Comparison of ENCODE assay signal across 17 cellular contexts in genomic region chr17:7878234-7878633, GRCh38. TPM values are rescaled to one million over a fixed set of nuclear protein-coding genes. Genes with fewer than 3 reads are reported as not detected.
DNase-seq lines count a peak whose midpoint lies in the region; ATAC-seq, FAIRE-seq and TF ChIP-seq lines count a peak whose summit lies in the region.
"Had no signal": no experiment of that assay in that cellular context is flagged by ENCODE, and none has a peak within 500 bp of the region (broad histone marks: within the 10 kb centered on the region; RNA-seq: fewer than 3 reads in every experiment).

No MANE protein-coding gene starts in this region.

- H3K9me3 ChIP-seq in H9 (ENCODE audit: control insufficient read depth, low read depth, low read length) (no peaks in the 10 kb centered on the region), K562 (replicated peaks; ENCODE audit: control insufficient read depth, insufficient read depth, low read depth, low read length) (no peaks in the 10 kb centered on the region), mesenchymal stem cell (ENCODE audit: control insufficient read depth, low read length) (no peaks in the 10 kb centered on the region)
- H3K9me3 ChIP-seq: Caco-2, HAP-1 had no signal

- TF ChIP-seq POLR2A in K562 (conservative IDR thresholded peaks at IDR 0.05) (no peak), GM12891 (IDR thresholded peaks at IDR 0.05; ENCODE audit: low read depth, low read length) (no peak)

- CTCF ChIA-PET in K562 (lab: Yijun Ruan, JAX; ENCODE audit: low intra/inter-chr PET ratio), result no interaction called here

- no peak overlapping the region for H3K18ac ChIP-seq in H9 (ENCODE audit: insufficient read length, low read depth, low read length)
- H3K18ac ChIP-seq in mesenchymal stem cell (ENCODE audit: low read depth in 1 of 2, low read length in 2 of 2), result no peak overlapping the region

- H3K4ac ChIP-seq in H9 (ENCODE audit: low read depth, low read length) (no peak overlapping the region), mesenchymal stem cell (ENCODE audit: low read depth in 1 of 2, low read length in 2 of 2) (no peak overlapping the region)

- H3K9me3 Mint-ChIP-seq in H9, result no peaks in the 10 kb centered on the region
- H3K9me3 Mint-ChIP-seq: CD4-positive, alpha-beta T cell had no signal

- H4K8ac ChIP-seq in H9 (replicated peaks; ENCODE audit: insufficient read length, low read depth, low read length) (no peak overlapping the region), mesenchymal stem cell (ENCODE audit: low read length) (no peak overlapping the region)

- ATAC-seq in K562, result no peak

- H4K20me1 ChIP-seq in H9 (ENCODE audit: control insufficient read depth, insufficient read depth, insufficient read length), result no peaks in the 10 kb centered on the region
- no peaks in the 10 kb centered on the region for H4K20me1 ChIP-seq in K562 (replicated peaks; ENCODE audit: control insufficient read depth, insufficient read depth, low read length)

- H2BK120ac ChIP-seq in H9 (ENCODE audit: low read depth, low read length, poor library complexity, severe bottlenecking) (no peak overlapping the region), mesenchymal stem cell (ENCODE audit: low read depth, low read length) (no peak overlapping the region)

- no peak for TF ChIP-seq EP300 in K562 (IDR thresholded peaks at IDR 0.05; ENCODE audit: low read length)

- H3K9ac ChIP-seq in H9 (ENCODE audit: extremely low read depth, insufficient read length, low read length) (no peak overlapping the region), K562 (ENCODE audit: insufficient read depth in 1 of 2, low read depth in 2 of 2, low read length in 2 of 2) (no peak overlapping the region), mesenchymal stem cell (ENCODE audit: low read length) (no peak overlapping the region)

- H3K27ac ChIP-seq in H9 (ENCODE audit: insufficient read length, low read depth, low read length) (no peak overlapping the region), K562 (ENCODE audit: extremely low read depth, low read depth, low read length) (no peak overlapping the region), mesenchymal stem cell (ENCODE audit: low read length, poor library complexity, severe bottlenecking) (no peak overlapping the region)
- H3K27ac ChIP-seq: C4-2B had no signal

- in situ Hi-C loops in K562 (cut with MboI), result no loop called here

- H3K14ac ChIP-seq in H9 (ENCODE audit: insufficient read depth, low read length) (no peak overlapping the region), mesenchymal stem cell (ENCODE audit: low read length in 2 of 2) (no peak overlapping the region)

- intact Hi-C loops in K562 (cut with micrococcal nuclease), result no loop called here

- H3K4me2 ChIP-seq in H9 (ENCODE audit: insufficient read depth, insufficient read length, low read length), result no peak overlapping the region
- H3K4me2 ChIP-seq in K562 (ENCODE audit: insufficient read depth, low read length), result no peak overlapping the region
- H3K4me2 ChIP-seq in mesenchymal stem cell (ENCODE audit: low read length, poor library complexity, severe bottlenecking), result no peak overlapping the region

- H3K23ac ChIP-seq in H9 (ENCODE audit: insufficient read length, low read depth, low read length) (no peak overlapping the region), mesenchymal stem cell (ENCODE audit: low read length in 2 of 2) (no peak overlapping the region)

- H3K4me1 ChIP-seq in H9 (ENCODE audit: insufficient read depth, low read length) (no peaks in the 10 kb centered on the region), K562 (replicated peaks in 1 of 2; ENCODE audit: control insufficient read depth in 2 of 2, insufficient read depth in 2 of 2, low read length in 2 of 2) (peaks cover 7 to 31% of the 10 kb centered on the region in 2 experiments), mesenchymal stem cell (ENCODE audit: control insufficient read depth, insufficient read depth, low read depth, low read length) (peaks cover 4% of the 10 kb centered on the region)
- H3K4me1 ChIP-seq: Caco-2 had no signal

- H3K27ac Mint-ChIP-seq in H9, result no peak overlapping the region
- H3K27ac Mint-ChIP-seq: CD4-positive, alpha-beta T cell had no signal

- H3K23me2 ChIP-seq in H9 (ENCODE audit: insufficient read length, low read depth, low read length, poor library complexity, severe bottlenecking), result no peaks in the 10 kb centered on the region

- no peak overlapping the region for H2BK20ac ChIP-seq in H9 (ENCODE audit: low read depth, low read length, poor library complexity, severe bottlenecking)

- TF ChIP-seq CTCF in H9 (conservative IDR thresholded peaks at IDR 0.05) (no peak), K562 (IDR thresholded peaks at IDR 0.05 in 2 of 3, conservative IDR thresholded peaks at IDR 0.05 in 1 of 3; ENCODE audit: insufficient read depth in 2 of 3, low read depth in 1 of 3, low read length in 3 of 3) (no peak)

- H2AFZ ChIP-seq in H9 (ENCODE audit: low read length), result no peak overlapping the region
- H2AFZ ChIP-seq in K562 (ENCODE audit: low read depth, low read length), result no peak overlapping the region
- no peak overlapping the region for H2AFZ ChIP-seq in mesenchymal stem cell (ENCODE audit: low read depth, low read length)

- no TSS peak for BruUV-seq in K562 (replicated peaks; lab: Mats Ljungman, UMichigan)

- no peak overlapping the region for H2BK15ac ChIP-seq in H9 (ENCODE audit: low read depth, low read length)
- H2BK15ac ChIP-seq in mesenchymal stem cell (ENCODE audit: low read depth, poor library complexity, severe bottlenecking), result no peak overlapping the region

- no peak overlapping the region for H3T11ph ChIP-seq in H9 (ENCODE audit: low read length)

- no peak overlapping the region for H2BK12ac ChIP-seq in H9 (ENCODE audit: insufficient read length, low read depth, low read length)
- H2BK12ac ChIP-seq in mesenchymal stem cell (ENCODE audit: low read length in 2 of 2), result no peak overlapping the region

- no peak overlapping the region for H3K4me3 Mint-ChIP-seq in H9
- H3K4me3 Mint-ChIP-seq: CD4-positive, alpha-beta T cell had no signal

- H4K5ac ChIP-seq in H9 (ENCODE audit: insufficient read length, low read depth, low read length), result no peak overlapping the region

- H2BK5ac ChIP-seq in H9 (ENCODE audit: insufficient read length, low read length), result no peak overlapping the region
- H2BK5ac ChIP-seq in mesenchymal stem cell (ENCODE audit: low read depth, low read length, poor library complexity, severe bottlenecking), result no peak overlapping the region

- no peaks in the 10 kb centered on the region for H3K27me3 Mint-ChIP-seq in H9 (ENCODE audit: low read depth)
- H3K27me3 Mint-ChIP-seq: CD4-positive, alpha-beta T cell had no signal

- H3K79me1 ChIP-seq in H9 (ENCODE audit: insufficient read depth, low read depth, low read length, poor library complexity, severe bottlenecking), result no peaks in the 10 kb centered on the region
- H3K79me1 ChIP-seq in mesenchymal stem cell (replicated peaks; ENCODE audit: low read length, poor library complexity, severe bottlenecking), result peaks cover 14% of the 10 kb centered on the region

- POLR2A ChIA-PET in K562 (lab: Yijun Ruan, JAX), result no interaction called here

- H2AK5ac ChIP-seq in H9 (ENCODE audit: insufficient read length, low read length) (no peak overlapping the region), mesenchymal stem cell (ENCODE audit: low read length, severe bottlenecking) (no peak overlapping the region)

- H3K27me3 ChIP-seq in H9 (ENCODE audit: insufficient read depth, low read length), result no peaks in the 10 kb centered on the region
- no peaks in the 10 kb centered on the region for H3K27me3 ChIP-seq in K562 (ENCODE audit: control insufficient read depth in 2 of 2, insufficient read depth in 2 of 2, low read length in 2 of 2)
- H3K27me3 ChIP-seq in mesenchymal stem cell (ENCODE audit: control insufficient read depth in 1 of 2, insufficient read depth in 1 of 2, low read length in 2 of 2), result no peaks in the 10 kb centered on the region

- peaks cover 0 to under 1% of the 10 kb centered on the region in 2 experiments; a peak in 1 of 4 replicates for H3K4me1 Mint-ChIP-seq in H9

- H3K36me3 ChIP-seq in K562 (ENCODE audit: control insufficient read depth, insufficient read depth, low read length) (peaks cover 46% of the 10 kb centered on the region; the same call in 2 of the 3 replicates), mesenchymal stem cell (ENCODE audit: control insufficient read depth in 1 of 2, insufficient read depth in 2 of 2, low read depth in 1 of 2, low read length in 2 of 2) (peaks cover 4 to 70% of the 10 kb centered on the region in 2 experiments)

- TF ChIP-seq RAD21 in K562 (CRISPR knock-in tag; conservative IDR thresholded peaks at IDR 0.05 in 1 of 2, IDR thresholded peaks at IDR 0.05 in 1 of 2), result no peak

- peak; percentile 3 for DNase-seq in H9
- DNase-seq in K562 (ENCODE audit: extremely low read depth in 1 of 4, low spot score in 3 of 4), result no peak
- DNase-seq in ureter (ENCODE audit: low spot score), result peak; percentile 37
- DNase-seq in D341Med (ENCODE audit: low spot score), result no peak
- no peak for DNase-seq in GM12891 (ENCODE audit: insufficient read length, low spot score)
- no peak for DNase-seq in mesenchymal stem cell
- DNase-seq: AML-193; Caco-2; CD4-positive, alpha-beta T cell; DMS153; DMS79; GDM1; GOT3; KBM-7 had no signal

- no CpG with 5 or more reads among the region's 7 CpGs for WGBS in H9 (ENCODE audit: extremely low coverage, insufficient read length, low lambda C conversion rate)
- WGBS in K562 (ENCODE audit: insufficient coverage, low coverage, missing lambda C conversion rate), result 89% methylated on average over 6 of the region's 7 CpGs
- 97% methylated on average over 7 of the region's 7 CpGs for WGBS in mesenchymal stem cell

- H4K91ac ChIP-seq in H9 (ENCODE audit: insufficient read length, low read depth, low read length), result no peak overlapping the region
- H4K91ac ChIP-seq in mesenchymal stem cell (ENCODE audit: low read length), result no peak overlapping the region

- no peak for FAIRE-seq in K562 (lab: Jason Lieb, UNC)
- peak; percentile 48 for FAIRE-seq in endometrium (lab: Jason Lieb, UNC)
- FAIRE-seq in GM12891 (lab: Jason Lieb, UNC), result no peak

- no peak overlapping the region for H3K56ac ChIP-seq in H9 (ENCODE audit: insufficient read length, low read depth, low read length)

- H3K9me1 ChIP-seq in K562 (ENCODE audit: control insufficient read depth, insufficient read depth, low read length), result no peaks in the 10 kb centered on the region

- peaks cover 0 to 9% (median 0%) of the 10 kb centered on the region in 3 experiments; a peak in 1 of 7 replicates for H3K36me3 Mint-ChIP-seq in H9 (ENCODE audit: insufficient read depth in 1 of 3, low read depth in 3 of 3)

- H3K79me2 ChIP-seq in H9 (ENCODE audit: insufficient read depth, low read length), result no peaks in the 10 kb centered on the region
- H3K79me2 ChIP-seq in K562 (ENCODE audit: control insufficient read depth, insufficient read depth, low read length), result peaks cover 10% of the 10 kb centered on the region; the same call in 2 of the 3 replicates

- H3K4me3 ChIP-seq in K562 (no peak overlapping the region), mesenchymal stem cell (ENCODE audit: insufficient read depth in 1 of 2, low read depth in 1 of 2, low read length in 2 of 2) (no peak overlapping the region)
- H3K4me3 ChIP-seq: HAP-1 had no signal

RNA-seq across cellular contexts. Expression of gene CHD3, which starts 10.4 kb away (rescaled TPM):
- total RNA-seq in H9 (2021) (33.2 and 35.7 TPM in 2 replicates), K562 (2014; rRNA removed) (34.8 and 36.7 TPM in 2 replicates), K562 (2014; rRNA removed; fragmentation: Illumina TruSeq; extraction: Trizol) (14.6 and 15.2 TPM in 2 replicates), K562 (2015; rRNA removed; fragmentation: Illumina TruSeq; extraction: Trizol) (19.8 and 21.2 TPM in 2 replicates), K562 (2021) (30.6 and 38.2 TPM in 2 replicates), ureter (225 TPM)
- total RNA-seq in K562 (2011; cell fraction: chromatin; rRNA removed; ENCODE audit: low replicate concordance), result 101 and 117 TPM in 2 replicates
- total RNA-seq in K562 (2011; cell fraction: nucleolus; rRNA removed), result 47.2 and 48.0 TPM in 2 replicates
- 69.7 and 83.1 TPM in 2 replicates for total RNA-seq in K562 (2011; cell fraction: nucleoplasm; rRNA removed)
- polyA plus RNA-seq in K562 (2011; rRNA removed) (12.2 and 15.7 TPM in 2 replicates), K562 (2014; fragmentation: Illumina TruSeq; extraction: Trizol) (24.7 and 24.8 TPM in 2 replicates), K562 (2014; fragmentation: Nextera tagmentation; extraction: Ambion mirVana) (under 1 TPM; 0.39 to 0.63 TPM), K562 (2014; rRNA removed) (27.8 and 33.9 TPM in 2 replicates)
- 16.1 and 25.2 TPM in 2 replicates for polyA plus RNA-seq in K562 (2011; cell fraction: cytosol; rRNA removed)
- 70.0 and 86.2 TPM in 2 replicates for polyA plus RNA-seq in K562 (2011; cell fraction: nucleus; rRNA removed)
- polyA plus RNA-seq in K562 (2012), result 29.2 and 37.9 TPM in 2 replicates
- polyA minus RNA-seq in K562 (2011; rRNA and poly(A)+ RNA removed), result 23.8 TPM in 2 replicates
- polyA minus RNA-seq in K562 (2011; cell fraction: cytosol; rRNA and poly(A)+ RNA removed), result 17.8 and 29.3 TPM in 2 replicates
- polyA minus RNA-seq in K562 (2011; cell fraction: nucleus; rRNA and poly(A)+ RNA removed), result 24.1 and 28.0 TPM in 2 replicates
- 76.4 TPM for polyA plus RNA-seq in GM12891 (2012; ENCODE audit: low read depth, missing spikeins)
- 56.3 TPM for polyA plus RNA-seq in mesenchymal stem cell (2013, experiment 1 of 2)
- polyA plus RNA-seq in mesenchymal stem cell (2013, experiment 2 of 2), result 50.2 TPM

RNA-seq across cellular contexts. Expression of gene CYB5D1, which starts 20.4 kb away (rescaled TPM):
- total RNA-seq in H9 (2021) (17.1 and 18.0 TPM in 2 replicates), K562 (2014; rRNA removed) (4.7 and 6.0 TPM in 2 replicates), K562 (2014; rRNA removed; fragmentation: Illumina TruSeq; extraction: Trizol) (5.7 and 5.8 TPM in 2 replicates), K562 (2015; rRNA removed; fragmentation: Illumina TruSeq; extraction: Trizol) (6.4 and 7.6 TPM in 2 replicates), K562 (2021) (6.9 and 7.8 TPM in 2 replicates), ureter (15.7 TPM)
- total RNA-seq in K562 (2011; cell fraction: chromatin; rRNA removed; ENCODE audit: low replicate concordance), result 5.6 and 9.9 TPM in 2 replicates
- 6.5 and 8.8 TPM in 2 replicates for total RNA-seq in K562 (2011; cell fraction: nucleolus; rRNA removed)
- 5.0 and 6.4 TPM in 2 replicates for total RNA-seq in K562 (2011; cell fraction: nucleoplasm; rRNA removed)
- polyA plus RNA-seq in K562 (2011; rRNA removed) (4.2 and 7.2 TPM in 2 replicates), K562 (2014; fragmentation: Illumina TruSeq; extraction: Trizol) (7.3 and 7.9 TPM in 2 replicates), K562 (2014; fragmentation: Nextera tagmentation; extraction: Ambion mirVana) (1 to 10 TPM; 2.4 to 5.7 TPM), K562 (2014; rRNA removed) (4.8 and 7.5 TPM in 2 replicates)
- polyA plus RNA-seq in K562 (2011; cell fraction: cytosol; rRNA removed), result 4.6 and 5.4 TPM in 2 replicates
- polyA plus RNA-seq in K562 (2011; cell fraction: nucleus; rRNA removed), result 7.7 and 13.1 TPM in 2 replicates
- 2.8 and 5.2 TPM in 2 replicates for polyA plus RNA-seq in K562 (2012)
- 2.1 and 5.2 TPM in 2 replicates for polyA minus RNA-seq in K562 (2011; rRNA and poly(A)+ RNA removed)
- polyA minus RNA-seq in K562 (2011; cell fraction: cytosol; rRNA and poly(A)+ RNA removed), result 1.9 and 2.5 TPM in 2 replicates
- 5.5 and 8.3 TPM in 2 replicates for polyA minus RNA-seq in K562 (2011; cell fraction: nucleus; rRNA and poly(A)+ RNA removed)
- 3.7 TPM for polyA plus RNA-seq in GM12891 (2012; ENCODE audit: low read depth, missing spikeins)
- polyA plus RNA-seq in mesenchymal stem cell (2013, experiment 1 of 2), result 7.9 TPM
- 8.0 TPM for polyA plus RNA-seq in mesenchymal stem cell (2013, experiment 2 of 2)

RNA-seq across cellular contexts. Expression of gene NAA38, which starts 20.9 kb away (rescaled TPM):
- total RNA-seq in H9 (2021) (40.0 and 50.2 TPM in 2 replicates), K562 (2014; rRNA removed) (99.8 TPM in 2 replicates), K562 (2014; rRNA removed; fragmentation: Illumina TruSeq; extraction: Trizol) (13.3 and 16.4 TPM in 2 replicates), K562 (2015; rRNA removed; fragmentation: Illumina TruSeq; extraction: Trizol) (52.6 and 57.3 TPM in 2 replicates), K562 (2021) (54.7 and 61.2 TPM in 2 replicates), ureter (98.6 TPM)
- total RNA-seq in K562 (2011; cell fraction: chromatin; rRNA removed; ENCODE audit: low replicate concordance), result 6.8 and 9.8 TPM in 2 replicates
- 15.5 and 19.7 TPM in 2 replicates for total RNA-seq in K562 (2011; cell fraction: nucleolus; rRNA removed)
- 10.8 and 15.5 TPM in 2 replicates for total RNA-seq in K562 (2011; cell fraction: nucleoplasm; rRNA removed)
- polyA plus RNA-seq in K562 (2011; rRNA removed) (34.5 and 39.9 TPM in 2 replicates), K562 (2014; fragmentation: Illumina TruSeq; extraction: Trizol) (19.1 and 32.8 TPM in 2 replicates), K562 (2014; fragmentation: Nextera tagmentation; extraction: Ambion mirVana) (10 to 100 TPM; 70.4 to 90.4 TPM), K562 (2014; rRNA removed) (87.3 and 104 TPM in 2 replicates)
- 53.5 and 108 TPM in 2 replicates for polyA plus RNA-seq in K562 (2011; cell fraction: cytosol; rRNA removed)
- 33.4 and 45.6 TPM in 2 replicates for polyA plus RNA-seq in K562 (2011; cell fraction: nucleus; rRNA removed)
- 56.0 and 83.5 TPM in 2 replicates for polyA plus RNA-seq in K562 (2012)
- 4.0 and 5.2 TPM in 2 replicates for polyA minus RNA-seq in K562 (2011; rRNA and poly(A)+ RNA removed)
- polyA minus RNA-seq in K562 (2011; cell fraction: cytosol; rRNA and poly(A)+ RNA removed), result 26.4 and 63.1 TPM in 2 replicates
- 11.7 and 17.4 TPM in 2 replicates for polyA minus RNA-seq in K562 (2011; cell fraction: nucleus; rRNA and poly(A)+ RNA removed)
- 137 TPM for polyA plus RNA-seq in GM12891 (2012; ENCODE audit: low read depth, missing spikeins)
- polyA plus RNA-seq in mesenchymal stem cell (2013, experiment 1 of 2), result 98.1 TPM
- polyA plus RNA-seq in mesenchymal stem cell (2013, experiment 2 of 2), result 95.0 TPM

RNA-seq across cellular contexts. Expression of gene TMEM88, which starts 23.4 kb away (rescaled TPM):
- 8.9 and 11.3 TPM in 2 replicates for total RNA-seq in H9 (2021)
- total RNA-seq in K562 (2011; cell fraction: chromatin; rRNA removed; ENCODE audit: low replicate concordance), result 4.3 and 8.8 TPM in 2 replicates
- 3.3 and 4.3 TPM in 2 replicates for total RNA-seq in K562 (2011; cell fraction: nucleolus; rRNA removed)
- total RNA-seq in K562 (2011; cell fraction: nucleoplasm; rRNA removed), result 2.1 and 4.4 TPM in 2 replicates
- 0.32 TPM in 1 of 2 replicates, not detected in the other for total RNA-seq in K562 (2014; rRNA removed)
- total RNA-seq in K562 (2014; rRNA removed; fragmentation: Illumina TruSeq; extraction: Trizol), result not detected in 2 replicates
- not detected in 2 replicates for total RNA-seq in K562 (2015; rRNA removed; fragmentation: Illumina TruSeq; extraction: Trizol)
- total RNA-seq in K562 (2021), result 1.0 and 1.4 TPM in 2 replicates
- 0.12 and 0.13 TPM in 2 replicates for polyA plus RNA-seq in K562 (2011; rRNA removed)
- 0.16 and 0.18 TPM in 2 replicates for polyA plus RNA-seq in K562 (2011; cell fraction: cytosol; rRNA removed)
- 1.1 and 2.4 TPM in 2 replicates for polyA plus RNA-seq in K562 (2011; cell fraction: nucleus; rRNA removed)
- 0.33 and 1.8 TPM in 2 replicates for polyA plus RNA-seq in K562 (2012)
- 0.42 TPM in 2 replicates for polyA plus RNA-seq in K562 (2014; fragmentation: Illumina TruSeq; extraction: Trizol)
- under 1 TPM in 1 of 2 experiments, not detected in 1; 0.10 TPM for polyA plus RNA-seq in K562 (2014; fragmentation: Nextera tagmentation; extraction: Ambion mirVana)
- polyA plus RNA-seq in K562 (2014; rRNA removed), result 0.40 TPM in 1 of 2 replicates, not detected in the other
- polyA minus RNA-seq in K562 (2011; rRNA and poly(A)+ RNA removed), result not detected in 2 replicates
- not detected in 2 replicates for polyA minus RNA-seq in K562 (2011; cell fraction: cytosol; rRNA and poly(A)+ RNA removed)
- 0.27 and 0.78 TPM in 2 replicates for polyA minus RNA-seq in K562 (2011; cell fraction: nucleus; rRNA and poly(A)+ RNA removed)
- total RNA-seq in ureter, result 9.9 TPM
- 1.1 TPM for polyA plus RNA-seq in GM12891 (2012; ENCODE audit: low read depth, missing spikeins)
- polyA plus RNA-seq in mesenchymal stem cell (2013, experiment 1 of 2), result 79.2 TPM
- 76.9 TPM for polyA plus RNA-seq in mesenchymal stem cell (2013, experiment 2 of 2)

RNA-seq across cellular contexts. Expression of gene RNF227, which starts 37.9 kb away (rescaled TPM):
- total RNA-seq in H9 (2021) (1.9 and 2.5 TPM in 2 replicates), K562 (2014; rRNA removed) (1.9 and 4.1 TPM in 2 replicates), K562 (2014; rRNA removed; fragmentation: Illumina TruSeq; extraction: Trizol) (2.2 and 2.3 TPM in 2 replicates), K562 (2015; rRNA removed; fragmentation: Illumina TruSeq; extraction: Trizol) (2.1 and 2.2 TPM in 2 replicates), K562 (2021) (2.1 and 2.3 TPM in 2 replicates), ureter (2.5 TPM)
- total RNA-seq in K562 (2011; cell fraction: chromatin; rRNA removed; ENCODE audit: low replicate concordance), result 2.7 and 3.7 TPM in 2 replicates
- 4.3 and 5.0 TPM in 2 replicates for total RNA-seq in K562 (2011; cell fraction: nucleolus; rRNA removed)
- total RNA-seq in K562 (2011; cell fraction: nucleoplasm; rRNA removed), result 3.4 and 7.3 TPM in 2 replicates
- polyA plus RNA-seq in K562 (2011; rRNA removed) (3.0 and 3.3 TPM in 2 replicates), K562 (2014; fragmentation: Illumina TruSeq; extraction: Trizol) (2.8 and 3.0 TPM in 2 replicates), K562 (2014; fragmentation: Nextera tagmentation; extraction: Ambion mirVana) (1 to 10 TPM; 1.1 to 1.5 TPM), K562 (2014; rRNA removed) (4.7 and 6.7 TPM in 2 replicates)
- polyA plus RNA-seq in K562 (2011; cell fraction: cytosol; rRNA removed), result 3.0 and 4.2 TPM in 2 replicates
- 1.7 and 1.9 TPM in 2 replicates for polyA plus RNA-seq in K562 (2011; cell fraction: nucleus; rRNA removed)
- polyA plus RNA-seq in K562 (2012), result 1.2 and 1.4 TPM in 2 replicates
- 0.75 and 1.2 TPM in 2 replicates for polyA minus RNA-seq in K562 (2011; rRNA and poly(A)+ RNA removed)
- polyA minus RNA-seq in K562 (2011; cell fraction: cytosol; rRNA and poly(A)+ RNA removed), result 0.86 and 2.0 TPM in 2 replicates
- polyA minus RNA-seq in K562 (2011; cell fraction: nucleus; rRNA and poly(A)+ RNA removed), result 0.81 and 1.4 TPM in 2 replicates
- 1.9 TPM for polyA plus RNA-seq in GM12891 (2012; ENCODE audit: low read depth, missing spikeins)
- 0.39 TPM for polyA plus RNA-seq in mesenchymal stem cell (2013, experiment 1 of 2)
- 0.38 TPM for polyA plus RNA-seq in mesenchymal stem cell (2013, experiment 2 of 2)

Comparison
In these comparisons a context has a peak if more than half of its experiments do, and no peak if none do; other contexts are left out.
1. DNase-seq: peak in H9 (single experiment) and ureter (single experiment); none in K562 (0 of 4), D341Med (single experiment), GM12891 (single experiment) and mesenchymal stem cell (single experiment).